ENCODE assay signal across 9 cellular contexts in genomic region chr19:18470153-18470552, GRCh38. TPM values are rescaled to one million over a fixed set of nuclear protein-coding genes. Genes with fewer than 3 reads are reported as not detected.
DNase-seq lines count a peak whose midpoint lies in the region; ATAC-seq and TF ChIP-seq lines count a peak whose summit lies in the region.
"Had no signal": no experiment of that assay in that cellular context is flagged by ENCODE, and none has a peak within 500 bp of the region (broad histone marks: within the 10 kb centered on the region; RNA-seq: fewer than 3 reads in every experiment).

No MANE protein-coding gene starts in this region.

- peak; percentile 45 to 55 for ATAC-seq in activated naive CD4-positive, alpha-beta T cell treated with anti-CD3 and anti-CD28 coated beads, Interleukin-2, amount 50 U/mL, for 72 hours
- peak; percentile 35; the same call in 1 of the 3 replicates for ATAC-seq in RWPE2 (ENCODE audit: low read depth)
- ATAC-seq in thoracic aorta (ENCODE audit: insufficient number of reproducible peaks, low FRiP score, low read depth), result no peak
- no peak for ATAC-seq in HG03442 (IDR thresholded peaks at IDR 0.05; ENCODE audit: unreplicated experiment)

- peak in 1 of 2 donors; percentile 27 for DNase-seq in activated naive CD4-positive, alpha-beta T cell treated with anti-CD3 and anti-CD28 coated beads, Interleukin-2, amount 50 U/mL, for 72 hours (ENCODE audit: low spot score in 2 of 2)
- no peak for DNase-seq in activated naive CD4-positive, alpha-beta T cell treated with anti-CD3 and anti-CD28 coated beads, Interleukin-2, amount 50 U/mL, for 16 hours
- DNase-seq in RWPE2 (ENCODE audit: low spot score) (no peak), glutamatergic neuron (peak; percentile 73), thoracic aorta (ENCODE audit: low spot score) (no peak), mesothelial cell of epicardium (ENCODE audit: low spot score in 2 of 2, unreplicated experiment in 2 of 2) (no peak), kidney glomerular epithelial cell (lab: John Stamatoyannopoulos, UW) (no peak)

- no peak overlapping the region for H3K27ac ChIP-seq in RWPE2 (ENCODE audit: poor library complexity, severe bottlenecking)
- H3K27ac ChIP-seq in thoracic aorta, result no peak overlapping the region

- H3K4me3 ChIP-seq in RWPE2 (ENCODE audit: severe bottlenecking), result no peak overlapping the region
- H3K4me3 ChIP-seq in thoracic aorta, result no peak overlapping the region

- H3K4me1 ChIP-seq in RWPE2 (ENCODE audit: insufficient read depth, poor library complexity, severe bottlenecking) (peaks cover 3% of the 10 kb centered on the region), thoracic aorta (ENCODE audit: control insufficient read depth in 1 of 2, low read depth in 2 of 2) (peaks cover 17 to 66% of the 10 kb centered on the region in 2 donors)

- H3K9me3 ChIP-seq in RWPE2 (ENCODE audit: severe bottlenecking) (no peaks in the 10 kb centered on the region), thoracic aorta (no peaks in the 10 kb centered on the region)

- TF ChIP-seq CTCF in RWPE2 (IDR thresholded peaks at IDR 0.05; ENCODE audit: poor library complexity, severe bottlenecking), result peak; percentile 66
- no peak for TF ChIP-seq CTCF in glutamatergic neuron (IDR thresholded peaks at IDR 0.05; ENCODE audit: partially characterized antibody, unreplicated experiment)
- TF ChIP-seq CTCF in thoracic aorta (IDR thresholded peaks at IDR 0.05), result peak; percentile 16
- TF ChIP-seq CTCF in mesothelial cell of epicardium (IDR thresholded peaks at IDR 0.05; ENCODE audit: unreplicated experiment), result no peak

- H3K4me1 Mint-ChIP-seq in glutamatergic neuron (ENCODE audit: low read depth, unreplicated experiment), result peaks cover 2% of the 10 kb centered on the region
- no peaks in the 10 kb centered on the region for H3K4me1 Mint-ChIP-seq in mesothelial cell of epicardium

- H3K36me3 ChIP-seq in RWPE2 (ENCODE audit: low read depth), result peaks cover 24% of the 10 kb centered on the region
- peaks cover 17% of the 10 kb centered on the region for H3K36me3 ChIP-seq in thoracic aorta

- H3K27me3 Mint-ChIP-seq in glutamatergic neuron (ENCODE audit: unreplicated experiment) (peaks cover 5% of the 10 kb centered on the region), mesothelial cell of epicardium (ENCODE audit: low read depth) (no peaks in the 10 kb centered on the region)
- H3K27me3 Mint-ChIP-seq: T-cell had no signal

- no peak overlapping the region for H3K4me3 Mint-ChIP-seq in glutamatergic neuron (ENCODE audit: unreplicated experiment)
- H3K4me3 Mint-ChIP-seq in mesothelial cell of epicardium, result no peak overlapping the region
- H3K4me3 Mint-ChIP-seq: T-cell had no signal

- H3K9me3 Mint-ChIP-seq in activated naive CD4-positive, alpha-beta T cell treated with anti-CD3 and anti-CD28 coated beads, Interleukin-2, amount 50 U/mL, for 72 hours, result no peaks in the 10 kb centered on the region
- peaks cover 4% of the 10 kb centered on the region for H3K9me3 Mint-ChIP-seq in glutamatergic neuron (ENCODE audit: unreplicated experiment)
- H3K9me3 Mint-ChIP-seq in mesothelial cell of epicardium, result no peaks in the 10 kb centered on the region
- H3K9me3 Mint-ChIP-seq: T-cell had no signal

- no peaks in the 10 kb centered on the region for H3K27me3 ChIP-seq in RWPE2 (ENCODE audit: insufficient read depth, poor library complexity, severe bottlenecking)
- H3K27me3 ChIP-seq in thoracic aorta (replicated peaks; ENCODE audit: insufficient read depth), result no peaks in the 10 kb centered on the region

- peak overlapping the region in 1 of 2 donors; percentile 63 for H3K27ac Mint-ChIP-seq in activated naive CD4-positive, alpha-beta T cell treated with anti-CD3 and anti-CD28 coated beads, Interleukin-2, amount 50 U/mL, for 72 hours
- no peak overlapping the region for H3K27ac Mint-ChIP-seq in glutamatergic neuron (ENCODE audit: unreplicated experiment)
- no peak overlapping the region for H3K27ac Mint-ChIP-seq in mesothelial cell of epicardium

- H3K36me3 Mint-ChIP-seq in activated naive CD4-positive, alpha-beta T cell treated with anti-CD3 and anti-CD28 coated beads, Interleukin-2, amount 50 U/mL, for 72 hours, result no peaks in the 10 kb centered on the region
- H3K36me3 Mint-ChIP-seq in glutamatergic neuron (ENCODE audit: unreplicated experiment) (no peaks in the 10 kb centered on the region), mesothelial cell of epicardium (peaks cover 3% of the 10 kb centered on the region)

RNA-seq across cellular contexts. Expression of gene ISYNA1, which starts 32.2 kb away (rescaled TPM):
- total RNA-seq in activated naive CD4-positive, alpha-beta T cell treated with anti-CD3 and anti-CD28 coated beads, Interleukin-2, amount 50 U/mL, for 72 hours, result 10 to 100 TPM; 19.7 to 30.8 TPM
- total RNA-seq in glutamatergic neuron (ENCODE audit: unreplicated experiment) (111 TPM), thoracic aorta (100 to 1,000 TPM in 1 of 2 donors, 10 to 100 TPM in 1; 60.9 to 143 TPM), mesothelial cell of epicardium (795 to 833 TPM (median 826 TPM) in 3 replicates)

RNA-seq across cellular contexts. Expression of gene SSBP4, which starts 51.0 kb away (rescaled TPM):
- 100 to 1,000 TPM in 1 of 2 donors, 10 to 100 TPM in 1; 31.7 to 102 TPM for total RNA-seq in activated naive CD4-positive, alpha-beta T cell treated with anti-CD3 and anti-CD28 coated beads, Interleukin-2, amount 50 U/mL, for 72 hours
- total RNA-seq in glutamatergic neuron (ENCODE audit: unreplicated experiment), result 177 TPM
- 10 to 100 TPM; 87.7 to 94.9 TPM for total RNA-seq in thoracic aorta
- 120 to 123 TPM (median 121 TPM) in 3 replicates for total RNA-seq in mesothelial cell of epicardium

RNA-seq across cellular contexts. Expression of gene ELL, which starts 51.7 kb away (rescaled TPM):
- total RNA-seq in activated naive CD4-positive, alpha-beta T cell treated with anti-CD3 and anti-CD28 coated beads, Interleukin-2, amount 50 U/mL, for 72 hours, result 10 to 100 TPM; 18.8 to 23.0 TPM
- total RNA-seq in glutamatergic neuron (ENCODE audit: unreplicated experiment), result 11.6 TPM
- total RNA-seq in thoracic aorta, result 10 to 100 TPM; 28.3 to 35.0 TPM
- total RNA-seq in mesothelial cell of epicardium, result 16.4 to 19.2 TPM (median 18.7 TPM) in 3 replicates

Comparison
In these comparisons a context has a peak if more than half of its experiments do, and no peak if none do; other contexts are left out.
1. ATAC-seq: peak in activated naive CD4-positive, alpha-beta T cell treated with anti-CD3 and anti-CD28 coated beads, Interleukin-2, amount 50 U/mL, for 72 hours (2 of 2) and RWPE2 (single experiment); none in thoracic aorta (single experiment) and HG03442 (single experiment).
2. CTCF ChIP-seq: peak in RWPE2 (single experiment) and thoracic aorta (single experiment); none in glutamatergic neuron (single experiment) and mesothelial cell of epicardium (single experiment).